1 cellular context compared by ENCODE assay signal in the genomic region with DNA sequence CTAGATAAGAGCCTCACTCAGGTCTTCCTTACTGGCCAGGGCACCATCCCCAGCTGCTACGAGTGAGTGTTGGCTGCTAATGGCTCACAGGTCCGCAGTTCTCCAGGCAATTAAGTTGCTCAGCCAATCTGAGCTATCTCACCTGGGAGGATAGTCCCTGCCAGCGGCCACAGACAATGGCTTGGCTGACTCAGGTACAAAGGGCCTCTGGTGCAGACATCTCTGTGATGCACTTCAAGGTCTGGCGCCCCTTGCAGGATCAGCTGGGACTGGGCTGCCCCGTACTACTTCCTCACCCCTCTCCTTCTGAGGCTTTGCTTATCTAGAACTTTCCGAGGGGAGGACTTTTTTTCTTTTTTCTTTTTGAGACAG.
TF ChIP-seq lines count a peak whose summit lies in the region.

No MANE protein-coding gene starts in this region.

TF ChIP-seq in HepG2, 621 proteins besides CTCF, POLR2A, EP300 and RAD21 (continues in another document):
- TF ChIP-seq MIER2 (CRISPR knock-in tag; IDR thresholded peaks at IDR 0.05) (no peak), BRD4 (CRISPR knock-in tag; IDR thresholded peaks at IDR 0.05) (no peak), ZNF775 (CRISPR knock-in tag; IDR thresholded peaks at IDR 0.05; ENCODE audit: borderline replicate concordance) (no peak), ZNF430 (CRISPR knock-in tag; IDR thresholded peaks at IDR 0.05) (0 out of 2 replicates have a peak, but pooled peaks have one; percentile 5), ADNP (CRISPR knock-in tag; IDR thresholded peaks at IDR 0.05) (0 out of 2 replicates have a peak, but pooled peaks have one; percentile 14), ZNF143 (CRISPR knock-in tag; IDR thresholded peaks at IDR 0.05) (peak; percentile 23; the same call in 1 of the 2 replicates), ZNF260 (CRISPR knock-in tag; IDR thresholded peaks at IDR 0.05; ENCODE audit: borderline replicate concordance, low read depth) (no peak), TMF1 (CRISPR knock-in tag; IDR thresholded peaks at IDR 0.05; ENCODE audit: low read depth) (no peak), STAG1 (CRISPR knock-in tag; IDR thresholded peaks at IDR 0.05) (peak; percentile 52), IKZF5 (CRISPR knock-in tag; IDR thresholded peaks at IDR 0.05) (0 out of 2 replicates have a peak, but pooled peaks have one; percentile 28), UBTF (CRISPR knock-in tag; IDR thresholded peaks at IDR 0.05) (0 out of 2 replicates have a peak, but pooled peaks have one; percentile 23), XBP1 (CRISPR knock-in tag; IDR thresholded peaks at IDR 0.05) (peak; percentile 18; the same call in 1 of the 2 replicates), ZNF550 (CRISPR knock-in tag; IDR thresholded peaks at IDR 0.05; ENCODE audit: borderline replicate concordance) (0 out of 2 replicates have a peak, but pooled peaks have one; percentile 82), BCL3 (CRISPR knock-in tag; IDR thresholded peaks at IDR 0.05) (peak; percentile 63; the same call in 1 of the 2 replicates), SALL1 (CRISPR knock-in tag; IDR thresholded peaks at IDR 0.05) (no peak), KDM5B (CRISPR knock-in tag; IDR thresholded peaks at IDR 0.05; ENCODE audit: borderline replicate concordance) (peak; percentile 52; the same call in 1 of the 2 replicates), SETDB1 (CRISPR knock-in tag; IDR thresholded peaks at IDR 0.05; ENCODE audit: borderline replicate concordance) (no peak), USF2 (IDR thresholded peaks at IDR 0.05; ENCODE audit: low read depth, low read length) (no peak), USF2 (CRISPR knock-in tag; IDR thresholded peaks at IDR 0.05; ENCODE audit: borderline replicate concordance) (0 out of 2 replicates have a peak, but pooled peaks have one; percentile 2), ZNF780A (CRISPR knock-in tag; IDR thresholded peaks at IDR 0.05) (no peak), ZSCAN20 (CRISPR knock-in tag; IDR thresholded peaks at IDR 0.05; ENCODE audit: borderline replicate concordance) (no peak), SOX6 (IDR thresholded peaks at IDR 0.05) (no peak), SOX6 (CRISPR knock-in tag; IDR thresholded peaks at IDR 0.05) (no peak), JUN (CRISPR knock-in tag; IDR thresholded peaks at IDR 0.05) (no peak), ZNF3 (CRISPR knock-in tag; IDR thresholded peaks at IDR 0.05) (no peak), GMEB1 (CRISPR knock-in tag; IDR thresholded peaks at IDR 0.05; ENCODE audit: borderline replicate concordance) (0 out of 2 replicates have a peak, but pooled peaks have one; percentile 18), PHF21A (CRISPR knock-in tag; IDR thresholded peaks at IDR 0.05) (0 out of 2 replicates have a peak, but pooled peaks have one; percentile 13), CBFB (CRISPR knock-in tag; IDR thresholded peaks at IDR 0.05) (no peak), SKI (IDR thresholded peaks at IDR 0.05; ENCODE audit: partially characterized antibody) (no peak), HOXA3 (CRISPR knock-in tag; IDR thresholded peaks at IDR 0.05) (peak; percentile 27; the same call in 1 of the 2 replicates)
- TF ChIP-seq, protein P1, sequence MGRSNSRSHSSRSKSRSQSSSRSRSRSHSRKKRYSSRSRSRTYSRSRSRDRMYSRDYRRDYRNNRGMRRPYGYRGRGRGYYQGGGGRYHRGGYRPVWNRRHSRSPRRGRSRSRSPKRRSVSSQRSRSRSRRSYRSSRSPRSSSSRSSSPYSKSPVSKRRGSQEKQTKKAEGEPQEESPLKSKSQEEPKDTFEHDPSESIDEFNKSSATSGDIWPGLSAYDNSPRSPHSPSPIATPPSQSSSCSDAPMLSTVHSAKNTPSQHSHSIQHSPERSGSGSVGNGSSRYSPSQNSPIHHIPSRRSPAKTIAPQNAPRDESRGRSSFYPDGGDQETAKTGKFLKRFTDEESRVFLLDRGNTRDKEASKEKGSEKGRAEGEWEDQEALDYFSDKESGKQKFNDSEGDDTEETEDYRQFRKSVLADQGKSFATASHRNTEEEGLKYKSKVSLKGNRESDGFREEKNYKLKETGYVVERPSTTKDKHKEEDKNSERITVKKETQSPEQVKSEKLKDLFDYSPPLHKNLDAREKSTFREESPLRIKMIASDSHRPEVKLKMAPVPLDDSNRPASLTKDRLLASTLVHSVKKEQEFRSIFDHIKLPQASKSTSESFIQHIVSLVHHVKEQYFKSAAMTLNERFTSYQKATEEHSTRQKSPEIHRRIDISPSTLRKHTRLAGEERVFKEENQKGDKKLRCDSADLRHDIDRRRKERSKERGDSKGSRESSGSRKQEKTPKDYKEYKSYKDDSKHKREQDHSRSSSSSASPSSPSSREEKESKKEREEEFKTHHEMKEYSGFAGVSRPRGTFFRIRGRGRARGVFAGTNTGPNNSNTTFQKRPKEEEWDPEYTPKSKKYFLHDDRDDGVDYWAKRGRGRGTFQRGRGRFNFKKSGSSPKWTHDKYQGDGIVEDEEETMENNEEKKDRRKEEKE (IDR thresholded peaks at IDR 0.05), result no peak
- TF ChIP-seq, protein P2, sequence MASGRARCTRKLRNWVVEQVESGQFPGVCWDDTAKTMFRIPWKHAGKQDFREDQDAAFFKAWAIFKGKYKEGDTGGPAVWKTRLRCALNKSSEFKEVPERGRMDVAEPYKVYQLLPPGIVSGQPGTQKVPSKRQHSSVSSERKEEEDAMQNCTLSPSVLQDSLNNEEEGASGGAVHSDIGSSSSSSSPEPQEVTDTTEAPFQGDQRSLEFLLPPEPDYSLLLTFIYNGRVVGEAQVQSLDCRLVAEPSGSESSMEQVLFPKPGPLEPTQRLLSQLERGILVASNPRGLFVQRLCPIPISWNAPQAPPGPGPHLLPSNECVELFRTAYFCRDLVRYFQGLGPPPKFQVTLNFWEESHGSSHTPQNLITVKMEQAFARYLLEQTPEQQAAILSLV (CRISPR knock-in tag; IDR thresholded peaks at IDR 0.05; ENCODE audit: borderline replicate concordance), result peak; percentile 17; the same call in 1 of the 2 replicates
- TF ChIP-seq, protein P3, sequence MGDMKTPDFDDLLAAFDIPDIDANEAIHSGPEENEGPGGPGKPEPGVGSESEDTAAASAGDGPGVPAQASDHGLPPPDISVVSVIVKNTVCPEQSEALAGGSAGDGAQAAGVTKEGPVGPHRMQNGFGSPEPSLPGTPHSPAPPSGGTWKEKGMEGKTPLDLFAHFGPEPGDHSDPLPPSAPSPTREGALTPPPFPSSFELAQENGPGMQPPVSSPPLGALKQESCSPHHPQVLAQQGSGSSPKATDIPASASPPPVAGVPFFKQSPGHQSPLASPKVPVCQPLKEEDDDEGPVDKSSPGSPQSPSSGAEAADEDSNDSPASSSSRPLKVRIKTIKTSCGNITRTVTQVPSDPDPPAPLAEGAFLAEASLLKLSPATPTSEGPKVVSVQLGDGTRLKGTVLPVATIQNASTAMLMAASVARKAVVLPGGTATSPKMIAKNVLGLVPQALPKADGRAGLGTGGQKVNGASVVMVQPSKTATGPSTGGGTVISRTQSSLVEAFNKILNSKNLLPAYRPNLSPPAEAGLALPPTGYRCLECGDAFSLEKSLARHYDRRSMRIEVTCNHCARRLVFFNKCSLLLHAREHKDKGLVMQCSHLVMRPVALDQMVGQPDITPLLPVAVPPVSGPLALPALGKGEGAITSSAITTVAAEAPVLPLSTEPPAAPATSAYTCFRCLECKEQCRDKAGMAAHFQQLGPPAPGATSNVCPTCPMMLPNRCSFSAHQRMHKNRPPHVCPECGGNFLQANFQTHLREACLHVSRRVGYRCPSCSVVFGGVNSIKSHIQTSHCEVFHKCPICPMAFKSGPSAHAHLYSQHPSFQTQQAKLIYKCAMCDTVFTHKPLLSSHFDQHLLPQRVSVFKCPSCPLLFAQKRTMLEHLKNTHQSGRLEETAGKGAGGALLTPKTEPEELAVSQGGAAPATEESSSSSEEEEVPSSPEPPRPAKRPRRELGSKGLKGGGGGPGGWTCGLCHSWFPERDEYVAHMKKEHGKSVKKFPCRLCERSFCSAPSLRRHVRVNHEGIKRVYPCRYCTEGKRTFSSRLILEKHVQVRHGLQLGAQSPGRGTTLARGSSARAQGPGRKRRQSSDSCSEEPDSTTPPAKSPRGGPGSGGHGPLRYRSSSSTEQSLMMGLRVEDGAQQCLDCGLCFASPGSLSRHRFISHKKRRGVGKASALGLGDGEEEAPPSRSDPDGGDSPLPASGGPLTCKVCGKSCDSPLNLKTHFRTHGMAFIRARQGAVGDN (CRISPR knock-in tag; IDR thresholded peaks at IDR 0.05), result peak; percentile 55
- TF ChIP-seq, protein P4, sequence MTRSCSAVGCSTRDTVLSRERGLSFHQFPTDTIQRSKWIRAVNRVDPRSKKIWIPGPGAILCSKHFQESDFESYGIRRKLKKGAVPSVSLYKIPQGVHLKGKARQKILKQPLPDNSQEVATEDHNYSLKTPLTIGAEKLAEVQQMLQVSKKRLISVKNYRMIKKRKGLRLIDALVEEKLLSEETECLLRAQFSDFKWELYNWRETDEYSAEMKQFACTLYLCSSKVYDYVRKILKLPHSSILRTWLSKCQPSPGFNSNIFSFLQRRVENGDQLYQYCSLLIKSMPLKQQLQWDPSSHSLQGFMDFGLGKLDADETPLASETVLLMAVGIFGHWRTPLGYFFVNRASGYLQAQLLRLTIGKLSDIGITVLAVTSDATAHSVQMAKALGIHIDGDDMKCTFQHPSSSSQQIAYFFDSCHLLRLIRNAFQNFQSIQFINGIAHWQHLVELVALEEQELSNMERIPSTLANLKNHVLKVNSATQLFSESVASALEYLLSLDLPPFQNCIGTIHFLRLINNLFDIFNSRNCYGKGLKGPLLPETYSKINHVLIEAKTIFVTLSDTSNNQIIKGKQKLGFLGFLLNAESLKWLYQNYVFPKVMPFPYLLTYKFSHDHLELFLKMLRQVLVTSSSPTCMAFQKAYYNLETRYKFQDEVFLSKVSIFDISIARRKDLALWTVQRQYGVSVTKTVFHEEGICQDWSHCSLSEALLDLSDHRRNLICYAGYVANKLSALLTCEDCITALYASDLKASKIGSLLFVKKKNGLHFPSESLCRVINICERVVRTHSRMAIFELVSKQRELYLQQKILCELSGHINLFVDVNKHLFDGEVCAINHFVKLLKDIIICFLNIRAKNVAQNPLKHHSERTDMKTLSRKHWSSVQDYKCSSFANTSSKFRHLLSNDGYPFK (CRISPR knock-in tag; IDR thresholded peaks at IDR 0.05; ENCODE audit: borderline replicate concordance), result peak; percentile 46; the same call in 1 of the 2 replicates
- TF ChIP-seq, protein P5, sequence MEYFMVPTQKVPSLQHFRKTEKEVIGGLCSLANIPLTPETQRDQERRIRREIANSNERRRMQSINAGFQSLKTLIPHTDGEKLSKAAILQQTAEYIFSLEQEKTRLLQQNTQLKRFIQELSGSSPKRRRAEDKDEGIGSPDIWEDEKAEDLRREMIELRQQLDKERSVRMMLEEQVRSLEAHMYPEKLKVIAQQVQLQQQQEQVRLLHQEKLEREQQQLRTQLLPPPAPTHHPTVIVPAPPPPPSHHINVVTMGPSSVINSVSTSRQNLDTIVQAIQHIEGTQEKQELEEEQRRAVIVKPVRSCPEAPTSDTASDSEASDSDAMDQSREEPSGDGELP (IDR thresholded peaks at IDR 0.05; ENCODE audit: borderline replicate concordance, low read depth), result peak; percentile 62; the same call in 1 of the 2 replicates
